15 cellular contexts compared by ENCODE assay signal in the genomic region with DNA sequence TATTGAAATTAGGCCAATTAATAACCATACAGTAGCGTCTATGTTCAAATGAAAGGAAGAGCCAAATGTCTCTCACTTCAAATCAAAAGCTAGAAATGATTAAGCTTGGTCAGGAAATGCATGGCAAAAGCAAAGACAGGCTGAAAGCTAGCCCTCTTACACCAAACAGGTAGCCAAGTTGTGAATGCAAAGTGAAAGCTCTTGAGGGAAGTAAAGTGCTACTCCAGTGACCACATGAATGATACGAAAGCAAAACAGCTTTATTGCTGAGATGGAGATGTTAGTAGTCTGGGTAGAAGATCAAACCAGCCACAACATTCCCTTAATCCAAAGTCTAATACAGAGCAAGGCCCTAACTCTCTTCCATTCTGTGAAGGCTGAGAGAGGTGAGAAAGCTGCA.
DNase-seq lines count a peak whose midpoint lies in the region; ATAC-seq, FAIRE-seq and TF ChIP-seq lines count a peak whose summit lies in the region.
"Had no signal": no experiment of that assay in that cellular context is flagged by ENCODE, and none has a peak within 500 bp of the region (broad histone marks: within the 10 kb centered on the region; RNA-seq: fewer than 3 reads in every experiment).

No MANE protein-coding gene starts in this region.

- H3K36me3 ChIP-seq in colonic mucosa (no peaks in the 10 kb centered on the region), stomach (no peaks in the 10 kb centered on the region), breast epithelium (no peaks in the 10 kb centered on the region)
- H3K36me3 ChIP-seq: neutrophil, SJCRH30, WERI-Rb-1 had no signal

- no peaks in the 10 kb centered on the region for H3K27me3 ChIP-seq in colonic mucosa
- peaks cover 0 to 5% (median 0%) of the 10 kb centered on the region in 3 donors for H3K27me3 ChIP-seq in stomach
- H3K27me3 ChIP-seq in breast epithelium = peaks cover 0 to 7% of the 10 kb centered on the region in 2 donors
- H3K27me3 ChIP-seq: neutrophil, SJCRH30 had no signal

- H3K4me3 ChIP-seq in colonic mucosa = no peak overlapping the region
- no peak overlapping the region for H3K4me3 ChIP-seq in stomach
- H3K4me3 ChIP-seq in breast epithelium = no peak overlapping the region
- H3K4me3 ChIP-seq: SJCRH30 had no signal

- intact Hi-C loops in colonic mucosa (cut with DNase I) = no loop called here
- intact Hi-C loops in stomach (cut with DNase I; ENCODE audit: low total_unique reads) = no loop called here
- intact Hi-C loops in breast epithelium (cut with DNase I; ENCODE audit: low total_unique reads) = no loop called here

- WGBS in stomach, 5 donors = 36 to 75% (median 57%) methylated on average over 2 of the region's 2 CpGs

- H3K4me1 ChIP-seq in colonic mucosa (no peaks in the 10 kb centered on the region), stomach (no peaks in the 10 kb centered on the region), breast epithelium (no peaks in the 10 kb centered on the region)
- H3K4me1 ChIP-seq: SJCRH30 had no signal

- DNase-seq in GM18507 (ENCODE audit: extremely low spot score, insufficient read length, low read depth) (no peak), colonic mucosa (no peak), stomach (no peak), breast epithelium (ENCODE audit: low spot score in 2 of 2) (no peak)
- no peak for DNase-seq in activated CD4-positive, alpha-beta T cell treated with anti-CD3 and anti-CD28 coated beads for 1 hour
- DNase-seq: activated T-cell treated with anti-CD3 and anti-CD28 coated beads, Interleukin-2, amount 50 U/mL, for 4 hours; AML-193; left ventricle myocardium superior; NCI-H82; SJCRH30; WERI-Rb-1 had no signal

- no peak overlapping the region for H3K9ac ChIP-seq in colonic mucosa (ENCODE audit: low read depth in 2 of 2, low read length in 2 of 2)

- TF ChIP-seq CTCF in colonic mucosa (IDR thresholded peaks at IDR 0.05) (no peak), stomach (IDR thresholded peaks at IDR 0.05) (no peak), breast epithelium (IDR thresholded peaks at IDR 0.05) (no peak)

- peak; percentile 99 for ATAC-seq in GM19452 (IDR thresholded peaks at IDR 0.05; ENCODE audit: unreplicated experiment)
- ATAC-seq in HG02870 (IDR thresholded peaks at IDR 0.05; ENCODE audit: unreplicated experiment) = peak; percentile 61
- ATAC-seq in HG03571 (IDR thresholded peaks at IDR 0.05; ENCODE audit: unreplicated experiment) = peak; percentile 98
- ATAC-seq: activated T-cell treated with anti-CD3 and anti-CD28 coated beads, Interleukin-2, amount 50 U/mL, for 4 hours; left ventricle myocardium superior had no signal

- peak; percentile 90 for FAIRE-seq in GM18507 (lab: Jason Lieb, UNC)

- TF ChIP-seq POLR2A in stomach (IDR thresholded peaks at IDR 0.05) (no peak), breast epithelium (IDR thresholded peaks at IDR 0.05) (no peak)

- no peaks in the 10 kb centered on the region for H3K9me3 ChIP-seq in colonic mucosa
- H3K9me3 ChIP-seq in stomach = no peaks in the 10 kb centered on the region
- no peaks in the 10 kb centered on the region for H3K9me3 ChIP-seq in breast epithelium
- H3K9me3 ChIP-seq: neutrophil, SJCRH30 had no signal

- TF ChIP-seq EP300 in stomach (IDR thresholded peaks at IDR 0.05) = no peak

- no peak overlapping the region for H3K27ac ChIP-seq in colonic mucosa
- H3K27ac ChIP-seq in stomach = no peak overlapping the region
- H3K27ac ChIP-seq in breast epithelium = no peak overlapping the region
- H3K27ac ChIP-seq: neutrophil, SJCRH30, WERI-Rb-1 had no signal
